Comparison of ENCODE assay signal across 22 cellular contexts in the genomic region with DNA sequence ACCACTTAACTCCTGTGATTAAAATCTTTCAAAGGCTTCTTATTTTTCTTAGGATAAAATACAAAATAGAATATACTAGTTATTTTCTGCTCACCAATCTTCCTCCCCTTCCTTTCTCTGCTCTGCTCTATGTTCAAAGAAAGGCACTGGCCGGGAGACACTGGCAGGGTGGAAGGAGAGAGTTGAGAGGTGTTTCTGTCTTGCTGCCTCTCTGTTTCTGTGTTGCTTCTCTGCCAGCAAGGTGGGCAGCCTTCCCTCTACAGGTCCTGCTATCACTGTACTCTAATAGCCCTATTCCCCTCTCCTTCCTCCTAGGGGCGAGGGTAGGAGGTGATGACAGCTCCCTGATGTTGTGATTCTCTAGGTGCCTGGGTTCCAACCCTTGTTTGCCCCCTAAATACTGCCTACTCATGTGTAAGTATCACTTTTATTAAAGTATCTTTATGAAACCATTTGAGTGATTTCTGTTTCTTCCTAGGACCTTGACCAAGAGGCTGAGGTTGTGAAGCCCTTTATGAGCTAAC.
DNase-seq lines count a peak whose midpoint lies in the region; ATAC-seq lines count a peak whose summit lies in the region.
"Had no signal": no experiment of that assay in that cellular context is flagged by ENCODE, and none has a peak within 500 bp of the region (broad histone marks: within the 10 kb centered on the region; RNA-seq: fewer than 3 reads in every experiment).

No MANE protein-coding gene starts in this region.

- H3K36me3 ChIP-seq in BLaER1, result no peaks in the 10 kb centered on the region

- peaks cover 14% of the 10 kb centered on the region; the same call in 1 of the 2 replicates for H3K9me3 ChIP-seq in BLaER1

- H3K27me3 Mint-ChIP-seq in activated naive CD8-positive, alpha-beta T cell, result no peaks in the 10 kb centered on the region
- no peaks in the 10 kb centered on the region for H3K27me3 Mint-ChIP-seq in stimulated activated naive B cell treated with anti-CD40 and anti-IgM and Interleukin-4, amounts not matched to agents 10 μg/mL and 1 μg/mL and 100 μg/mL, for 72 hours

- H3K4me1 Mint-ChIP-seq in activated naive CD8-positive, alpha-beta T cell (ENCODE audit: low read depth), result peaks cover 14% of the 10 kb centered on the region
- H3K4me1 Mint-ChIP-seq in stimulated activated naive B cell treated with anti-CD40 and anti-IgM and Interleukin-4, amounts not matched to agents 10 μg/mL and 1 μg/mL and 100 μg/mL, for 72 hours, result peaks cover 23 to 63% of the 10 kb centered on the region in 2 donors
- H3K4me1 Mint-ChIP-seq: CD8-positive, alpha-beta memory T cell had no signal

- H3K27ac ChIP-seq in BLaER1, result peak overlapping the region; percentile 50; the same call in 1 of the 2 replicates
- H3K27ac ChIP-seq: C4-2B, KMS-11, RWPE1, SK-N-MC had no signal

- H3K36me3 Mint-ChIP-seq in activated naive CD8-positive, alpha-beta T cell, result no peaks in the 10 kb centered on the region
- peaks cover 3 to 10% of the 10 kb centered on the region in 2 donors for H3K36me3 Mint-ChIP-seq in stimulated activated naive B cell treated with anti-CD40 and anti-IgM and Interleukin-4, amounts not matched to agents 10 μg/mL and 1 μg/mL and 100 μg/mL, for 72 hours
- H3K36me3 Mint-ChIP-seq: CD8-positive, alpha-beta memory T cell had no signal

- no peak overlapping the region for H3K9ac ChIP-seq in BLaER1
- H3K9ac ChIP-seq: KMS-11 had no signal

- DNase-seq in G401 (ENCODE audit: low spot score) (peak; percentile 24), DMS 273 (lab: John Stamatoyannopoulos, UW; ENCODE audit: unreplicated experiment) (no peak), T1000 (lab: John Stamatoyannopoulos, UW) (no peak)
- DNase-seq in stimulated activated naive B cell treated with anti-CD40 and anti-IgM and Interleukin-4, amounts not matched to agents 10 μg/mL and 1 μg/mL and 100 μg/mL, for 72 hours, result no peak
- DNase-seq: Calu3; CD8-positive, alpha-beta memory T cell; GF-D8; NCI-H1105; NCI-H146; NCI-H2029; NCI-H2227 treated with DMSO at 0.1 percent for 48 hours; NCI-H510A; NCI-H774; NK-92 treated with Interleukin-12 subunit alpha and Interleukin-12 subunit beta, amount 100 ng/mL, for 24 hours; SHP77 treated with DMSO at 0.1 percent for 48 hours had no signal

- H3K27ac Mint-ChIP-seq in activated naive CD8-positive, alpha-beta T cell, result peak overlapping the region; percentile 16
- peak overlapping the region; percentile 96 for H3K27ac Mint-ChIP-seq in stimulated activated naive B cell treated with anti-CD40 and anti-IgM and Interleukin-4, amounts not matched to agents 10 μg/mL and 1 μg/mL and 100 μg/mL, for 72 hours
- H3K27ac Mint-ChIP-seq: CD8-positive, alpha-beta memory T cell had no signal

- peaks cover 62% of the 10 kb centered on the region for H3K4me1 ChIP-seq in BLaER1

- no peaks in the 10 kb centered on the region for H4K20me1 ChIP-seq in BLaER1

- peak overlapping the region; percentile 62 for H3K4me2 ChIP-seq in BLaER1
- H3K4me2 ChIP-seq: KMS-11 had no signal

- no peaks in the 10 kb centered on the region for H3K27me3 ChIP-seq in BLaER1

- ATAC-seq in stimulated activated naive B cell treated with anti-CD40 and anti-IgM and Interleukin-4, amounts not matched to agents 10 μg/mL and 1 μg/mL and 100 μg/mL, for 72 hours (replicated peaks), result peak; percentile 66
- ATAC-seq in GM21723 (IDR thresholded peaks at IDR 0.05; ENCODE audit: unreplicated experiment), result no peak

- H3K4me3 ChIP-seq in BLaER1, result no peak overlapping the region
- H3K4me3 ChIP-seq: SK-N-MC had no signal

- no peak overlapping the region for H3K4me3 Mint-ChIP-seq in activated naive CD8-positive, alpha-beta T cell
- H3K4me3 Mint-ChIP-seq in stimulated activated naive B cell treated with anti-CD40 and anti-IgM and Interleukin-4, amounts not matched to agents 10 μg/mL and 1 μg/mL and 100 μg/mL, for 72 hours, result peak overlapping the region; percentile 67 to 71
- H3K4me3 Mint-ChIP-seq: CD8-positive, alpha-beta memory T cell had no signal

- in situ Hi-C loops in G401 (cut with HindIII; ENCODE audit: low sequenced_read_pairs), result no loop called here

- H3K9me3 Mint-ChIP-seq in activated naive CD8-positive, alpha-beta T cell (ENCODE audit: low read depth), result no peaks in the 10 kb centered on the region
- peaks cover 1 to 2% of the 10 kb centered on the region in 2 donors for H3K9me3 Mint-ChIP-seq in stimulated activated naive B cell treated with anti-CD40 and anti-IgM and Interleukin-4, amounts not matched to agents 10 μg/mL and 1 μg/mL and 100 μg/mL, for 72 hours
- H3K9me3 Mint-ChIP-seq: CD8-positive, alpha-beta memory T cell had no signal
